Comparison of ENCODE assay signal across 1 cellular context in genomic region chr1:33007190-33008050, GRCh38.
TF ChIP-seq lines count a peak whose summit lies in the region.

No MANE protein-coding gene starts in this region.

TF ChIP-seq in HCT116, 20 proteins besides CTCF, POLR2A, EP300 and RAD21 (continued from another document):
- TF ChIP-seq SRF (IDR thresholded peaks at IDR 0.05; ENCODE audit: low read depth): no peak; the same call in 1 of the 2 replicates
